In the genomic region with DNA sequence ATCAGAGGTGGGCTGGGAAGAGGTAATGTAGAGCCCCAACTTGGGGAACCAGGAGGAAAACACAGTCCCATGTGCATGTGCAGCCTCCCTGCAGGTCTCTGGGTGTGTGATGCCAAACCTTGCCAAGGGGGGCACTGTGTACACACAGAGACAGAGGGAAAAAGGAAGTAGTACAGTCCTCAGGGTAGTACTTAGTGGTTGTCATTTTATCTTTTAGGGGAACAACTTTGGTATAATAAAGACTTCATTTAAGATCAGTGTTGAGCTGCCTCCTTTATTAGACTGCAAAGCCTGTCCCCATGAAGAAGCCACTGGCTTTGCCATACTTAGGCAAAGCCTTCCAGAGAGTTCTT, we compare ENCODE assay signal across 9 cellular contexts.
DNase-seq lines count a peak whose midpoint lies in the region; ATAC-seq, FAIRE-seq and TF ChIP-seq lines count a peak whose summit lies in the region.
"Had no signal": no experiment of that assay in that cellular context is flagged by ENCODE, and none has a peak within 500 bp of the region (broad histone marks: within the 10 kb centered on the region; RNA-seq: fewer than 3 reads in every experiment).

No MANE protein-coding gene starts in this region.

- DNase-seq in NCI-H2227 (lab: John Stamatoyannopoulos, UW; ENCODE audit: unreplicated experiment): peak; percentile 17
- DNase-seq in NCI-H2227 treated with DMSO at 0.1 percent for 48 hours (lab: John Stamatoyannopoulos, UW): no peak
- DNase-seq in NCI-H226: peak; percentile 19
- no peak for DNase-seq in bronchial epithelial cell (ENCODE audit: low read depth)
- DNase-seq in neural progenitor cell (ENCODE audit: low spot score): peak; percentile 65
- DNase-seq in sciatic nerve (ENCODE audit: low spot score): no peak

- H3K27me3 ChIP-seq in bronchial epithelial cell (ENCODE audit: control insufficient read depth, insufficient read depth, low read length) (peaks cover 3% of the 10 kb centered on the region), neural progenitor cell (no peaks in the 10 kb centered on the region)

- no peak overlapping the region for H3K27ac Mint-ChIP-seq in neural progenitor cell

- H3K4me2 ChIP-seq in neural progenitor cell: no peak overlapping the region

- H3K4me3 ChIP-seq in bronchial epithelial cell (ENCODE audit: low read depth, low read length): no peak overlapping the region
- H3K4me3 ChIP-seq in neural progenitor cell: no peak overlapping the region

- peak overlapping the region; percentile 7 for H2AFZ ChIP-seq in neural progenitor cell (replicated peaks)

- TF ChIP-seq CTCF in bronchial epithelial cell (IDR thresholded peaks at IDR 0.05; ENCODE audit: insufficient read depth, low read length, severe bottlenecking) (peak; percentile 15), neural progenitor cell (IDR thresholded peaks at IDR 0.05) (peak; percentile 72)

- H3K9me3 Mint-ChIP-seq in neural progenitor cell: no peaks in the 10 kb centered on the region

- ATAC-seq in GM21515 (IDR thresholded peaks at IDR 0.05; ENCODE audit: unreplicated experiment) (no peak), GM21447 (IDR thresholded peaks at IDR 0.05; ENCODE audit: unreplicated experiment) (no peak), sciatic nerve (no peak)

- peaks cover 11% of the 10 kb centered on the region for H3F3A ChIP-seq in neural progenitor cell (ENCODE audit: low read depth)

- H3K27me3 Mint-ChIP-seq in neural progenitor cell (ENCODE audit: insufficient read depth, low read depth): peaks cover 2% of the 10 kb centered on the region

- no peak overlapping the region for H3K27ac ChIP-seq in neural progenitor cell

- no peaks in the 10 kb centered on the region for H3K36me3 Mint-ChIP-seq in neural progenitor cell

- FAIRE-seq in bronchial epithelial cell (lab: Jason Lieb, UNC): no peak
- FAIRE-seq: A204.1 had no signal

- H3K4me1 Mint-ChIP-seq in neural progenitor cell: peaks cover 37% of the 10 kb centered on the region

- intact Hi-C loops in sciatic nerve (cut with DNase I): no loop called here

- H3K36me3 ChIP-seq in bronchial epithelial cell (ENCODE audit: control insufficient read depth, insufficient read depth, low read length): no peaks in the 10 kb centered on the region
- no peaks in the 10 kb centered on the region for H3K36me3 ChIP-seq in neural progenitor cell

- peaks cover 38% of the 10 kb centered on the region for H3K4me1 ChIP-seq in neural progenitor cell

- H3K79me2 ChIP-seq in neural progenitor cell (ENCODE audit: low read depth): no peaks in the 10 kb centered on the region

- H3K9ac ChIP-seq in neural progenitor cell: no peak overlapping the region

- H4K20me1 ChIP-seq in neural progenitor cell (ENCODE audit: low read depth): no peaks in the 10 kb centered on the region

- H3K9me3 ChIP-seq in neural progenitor cell (ENCODE audit: low read depth): no peaks in the 10 kb centered on the region

- no peak overlapping the region for H3K4me3 Mint-ChIP-seq in neural progenitor cell

Comparison
In these comparisons a context has a peak if more than half of its experiments do, and no peak if none do; other contexts are left out.
1. DNase-seq: peak in NCI-H2227 (single experiment), NCI-H226 (single experiment) and neural progenitor cell (single experiment); none in NCI-H2227 treated with DMSO at 0.1 percent for 48 hours (single experiment), bronchial epithelial cell (single experiment) and sciatic nerve (single experiment).